In the genomic region with DNA sequence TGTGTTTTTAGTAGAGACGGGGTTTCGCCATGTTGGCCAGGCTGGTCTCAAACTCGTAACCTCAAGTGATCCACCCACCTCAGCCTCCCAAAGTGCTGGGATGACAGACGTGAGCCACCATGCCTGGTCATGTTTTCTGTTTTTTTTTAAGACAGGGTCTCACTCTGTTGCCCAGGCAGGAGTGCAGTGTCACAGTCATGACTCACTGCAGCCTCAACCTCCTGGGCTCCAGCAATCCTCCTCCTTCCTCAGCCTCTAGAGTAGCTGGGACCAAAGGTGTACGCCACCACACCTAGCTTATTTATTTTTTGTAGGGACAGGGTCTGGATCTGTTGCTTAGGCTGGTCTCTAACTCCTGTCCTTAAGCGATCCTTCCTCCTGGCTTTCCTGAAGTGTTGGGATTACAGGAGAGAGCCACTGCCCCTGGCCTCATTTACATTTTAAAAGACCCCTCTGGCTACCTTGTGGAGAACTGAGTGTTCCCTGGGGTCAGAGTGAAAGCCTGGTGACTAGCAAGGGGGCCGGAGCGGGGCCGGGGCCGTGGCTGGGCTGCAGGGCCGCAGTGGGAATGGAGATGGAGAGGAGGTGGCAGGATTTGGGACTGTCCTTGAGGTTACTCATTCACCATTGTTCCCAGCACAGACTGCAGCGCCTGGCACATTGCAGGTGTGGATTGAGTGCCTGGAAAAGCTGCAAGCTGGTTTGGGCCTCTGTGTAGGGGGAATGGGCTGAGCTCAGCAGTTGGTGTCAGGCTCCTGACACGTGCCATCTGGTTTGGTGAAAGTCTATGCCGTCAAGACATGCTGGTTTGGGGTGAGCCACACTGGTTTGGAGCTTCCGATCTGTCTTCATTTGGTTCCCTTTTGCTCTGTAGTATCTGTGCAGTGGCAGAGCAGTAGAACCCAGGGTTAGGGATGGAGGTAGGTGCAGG, we compare ENCODE assay signal across 22 cellular contexts. TPM values are rescaled to one million over a fixed set of nuclear protein-coding genes. Genes with fewer than 3 reads are reported as not detected.
DNase-seq lines count a peak whose midpoint lies in the region; ATAC-seq, FAIRE-seq and TF ChIP-seq lines count a peak whose summit lies in the region.
"Had no signal": no experiment of that assay in that cellular context is flagged by ENCODE, and none has a peak within 500 bp of the region (broad histone marks: within the 10 kb centered on the region; RNA-seq: fewer than 3 reads in every experiment).

No MANE protein-coding gene starts in this region.

- H3K27me3 ChIP-seq in HepG2 (ENCODE audit: control insufficient read depth in 1 of 2, insufficient read depth in 2 of 2, low read length in 2 of 2) (no peaks in the 10 kb centered on the region), right lobe of liver (no peaks in the 10 kb centered on the region), neural progenitor cell (no peaks in the 10 kb centered on the region), vagina (no peaks in the 10 kb centered on the region), transverse colon (no peaks in the 10 kb centered on the region)
- H3K27me3 ChIP-seq: colonic mucosa, testis had no signal

- in situ Hi-C loops in HepG2 (cut with HindIII; ENCODE audit: extremely low pct_ligation_motif_present, low pct_unique_long_range_greater_than_20kb) (no loop called here), transverse colon (cut with MboI; ENCODE audit: low pct_ligation_motif_present in 1 of 4, low pct_unique_long_range_greater_than_20kb in 1 of 4, low sequenced_read_pairs in 3 of 4) (no loop called here)

- no peak for TF ChIP-seq POLR2A in HepG2 (IDR thresholded peaks at IDR 0.05; ENCODE audit: insufficient read depth in 1 of 2, low read depth in 2 of 2, low read length in 2 of 2)
- TF ChIP-seq POLR2A in right lobe of liver (IDR thresholded peaks at IDR 0.05) = no peak
- TF ChIP-seq POLR2A in vagina (IDR thresholded peaks at IDR 0.05) = no peak
- TF ChIP-seq POLR2A in transverse colon (IDR thresholded peaks at IDR 0.05) = no peak

- peak overlapping the region in 1 of 2 donors; percentile 65 for H3K27ac Mint-ChIP-seq in effector memory CD8-positive, alpha-beta T cell
- H3K27ac Mint-ChIP-seq in neural progenitor cell = peak overlapping the region; percentile 72
- H3K27ac Mint-ChIP-seq: activated naive CD4-positive, alpha-beta T cell treated with anti-CD3 and anti-CD28 coated beads, Interleukin-2, amount 10 ng/mL, durations not matched to agents 7 days and 5 days; IgD-negative memory B cell had no signal

- H3K79me2 ChIP-seq in HepG2 (ENCODE audit: insufficient read depth, low read length) (peaks cover 15% of the 10 kb centered on the region), neural progenitor cell (ENCODE audit: low read depth) (no peaks in the 10 kb centered on the region)

- H3K36me3 ChIP-seq in HepG2 (replicated peaks in 1 of 2; ENCODE audit: control insufficient read depth in 1 of 2, insufficient read depth in 2 of 2, low read length in 2 of 2) (peaks cover 25 to 64% of the 10 kb centered on the region in 2 experiments), right lobe of liver (peaks cover 2 to 60% (median 28%) of the 10 kb centered on the region in 4 donors), neural progenitor cell (no peaks in the 10 kb centered on the region), vagina (peaks cover 1 to 63% of the 10 kb centered on the region in 2 donors), transverse colon (peaks cover 0 to 48% (median 18%) of the 10 kb centered on the region in 4 donors)

- H3K4me3 Mint-ChIP-seq in effector memory CD8-positive, alpha-beta T cell = no peak overlapping the region
- H3K4me3 Mint-ChIP-seq in neural progenitor cell = peak overlapping the region; percentile 14
- H3K4me3 Mint-ChIP-seq: activated naive CD4-positive, alpha-beta T cell treated with anti-CD3 and anti-CD28 coated beads, Interleukin-2, amount 10 ng/mL, durations not matched to agents 7 days and 5 days; CD14-positive monocyte; IgD-negative memory B cell; immature natural killer cell had no signal

- peaks cover 69% of the 10 kb centered on the region for H3K36me3 Mint-ChIP-seq in effector memory CD8-positive, alpha-beta T cell (ENCODE audit: insufficient read depth)
- peaks cover 17% of the 10 kb centered on the region for H3K36me3 Mint-ChIP-seq in neural progenitor cell
- H3K36me3 Mint-ChIP-seq: IgD-negative memory B cell had no signal

- H3K9ac ChIP-seq in HepG2 (ENCODE audit: insufficient read depth, low read depth, low read length) = no peak overlapping the region
- no peak overlapping the region for H3K9ac ChIP-seq in neural progenitor cell

- TF ChIP-seq CTCF in HepG2 (CRISPR knock-in tag; IDR thresholded peaks at IDR 0.05) = no peak
- TF ChIP-seq CTCF in right lobe of liver (IDR thresholded peaks at IDR 0.05) = no peak
- TF ChIP-seq CTCF in neural progenitor cell (IDR thresholded peaks at IDR 0.05) = no peak
- TF ChIP-seq CTCF in vagina (IDR thresholded peaks at IDR 0.05) = no peak
- no peak for TF ChIP-seq CTCF in transverse colon (IDR thresholded peaks at IDR 0.05)

- H3K4me1 ChIP-seq in HepG2 (ENCODE audit: insufficient read depth, low read length) = no peaks in the 10 kb centered on the region
- H3K4me1 ChIP-seq in right lobe of liver = peaks cover 0 to 13% (median 3%) of the 10 kb centered on the region in 4 donors
- peaks cover 6% of the 10 kb centered on the region for H3K4me1 ChIP-seq in neural progenitor cell
- H3K4me1 ChIP-seq in vagina = peaks cover 45% of the 10 kb centered on the region
- peaks cover 0 to 24% (median 18%) of the 10 kb centered on the region in 4 donors for H3K4me1 ChIP-seq in transverse colon
- H3K4me1 ChIP-seq: colonic mucosa had no signal

- H3K4me3 ChIP-seq in HepG2 (replicated peaks in 1 of 3; ENCODE audit: insufficient read depth in 1 of 3, low read depth in 2 of 3, low read length in 3 of 3) (no peak overlapping the region), right lobe of liver (no peak overlapping the region), neural progenitor cell (peak overlapping the region; percentile 1), vagina (no peak overlapping the region), transverse colon (no peak overlapping the region)
- H3K4me3 ChIP-seq: colonic mucosa, smooth muscle cell, testis had no signal

- no peaks in the 10 kb centered on the region for H4K20me1 ChIP-seq in HepG2 (ENCODE audit: insufficient read depth, low read length)
- H4K20me1 ChIP-seq in neural progenitor cell (ENCODE audit: low read depth) = peaks cover 45% of the 10 kb centered on the region

- no peaks in the 10 kb centered on the region for H3K27me3 Mint-ChIP-seq in effector memory CD8-positive, alpha-beta T cell
- H3K27me3 Mint-ChIP-seq in neural progenitor cell (ENCODE audit: insufficient read depth, low read depth) = no peaks in the 10 kb centered on the region
- H3K27me3 Mint-ChIP-seq: activated naive CD4-positive, alpha-beta T cell treated with anti-CD3 and anti-CD28 coated beads, Interleukin-2, amount 10 ng/mL, durations not matched to agents 7 days and 5 days; IgD-negative memory B cell had no signal

- TF ChIP-seq EP300 in HepG2 (IDR thresholded peaks at IDR 0.05; ENCODE audit: low read depth in 2 of 2, low read length in 2 of 2) = no peak
- TF ChIP-seq EP300 in HepG2 (CRISPR knock-in tag; IDR thresholded peaks at IDR 0.05; ENCODE audit: borderline replicate concordance) = no peak
- no peak for TF ChIP-seq EP300 in transverse colon (IDR thresholded peaks at IDR 0.05; ENCODE audit: low read depth)

- H3K9me3 ChIP-seq in HepG2 (ENCODE audit: low read length) = no peaks in the 10 kb centered on the region
- no peaks in the 10 kb centered on the region for H3K9me3 ChIP-seq in right lobe of liver
- no peaks in the 10 kb centered on the region for H3K9me3 ChIP-seq in neural progenitor cell (ENCODE audit: low read depth)
- no peaks in the 10 kb centered on the region for H3K9me3 ChIP-seq in vagina
- H3K9me3 ChIP-seq in transverse colon = no peaks in the 10 kb centered on the region
- H3K9me3 ChIP-seq: colonic mucosa, testis had no signal

- H3K4me1 Mint-ChIP-seq in effector memory CD8-positive, alpha-beta T cell (ENCODE audit: low read depth in 2 of 2) = peaks cover 9 to 12% of the 10 kb centered on the region in 2 donors
- H3K4me1 Mint-ChIP-seq in neural progenitor cell = peaks cover 12% of the 10 kb centered on the region
- H3K4me1 Mint-ChIP-seq: activated naive CD4-positive, alpha-beta T cell treated with anti-CD3 and anti-CD28 coated beads, Interleukin-2, amount 10 ng/mL, durations not matched to agents 7 days and 5 days; CD14-positive monocyte had no signal

- ATAC-seq in HepG2 (no peak; the same call in 2 of the 3 replicates), right lobe of liver (no peak), HG02798 (IDR thresholded peaks at IDR 0.05; ENCODE audit: poor library complexity, unreplicated experiment) (no peak)
- ATAC-seq in effector memory CD8-positive, alpha-beta T cell (replicated peaks) = peak; percentile 33

- FAIRE-seq in HepG2 (lab: Jason Lieb, UNC) = no peak
- FAIRE-seq: A204.1 had no signal

- peaks cover 20% of the 10 kb centered on the region for H3F3A ChIP-seq in neural progenitor cell (ENCODE audit: low read depth)

- no peak for TF ChIP-seq RAD21 in HepG2 (CRISPR knock-in tag; IDR thresholded peaks at IDR 0.05)

- CTCF ChIA-PET in HepG2 (lab: Yijun Ruan, JAX; ENCODE audit: low intra/inter-chr PET ratio, low total read pairs) = no interaction called here

- no TSS peak for BruUV-seq in HepG2 (replicated peaks; lab: Mats Ljungman, UMichigan)

- POLR2A ChIA-PET in HepG2 (lab: Yijun Ruan, JAX) = no interaction called here

- no peak overlapping the region for H3K4me2 ChIP-seq in HepG2 (ENCODE audit: low read depth, low read length)
- H3K4me2 ChIP-seq in neural progenitor cell = peak overlapping the region; percentile 51
- H3K4me2 ChIP-seq: smooth muscle cell had no signal

- no peak overlapping the region for H2AFZ ChIP-seq in HepG2 (ENCODE audit: low read length)
- no peak overlapping the region for H2AFZ ChIP-seq in neural progenitor cell (replicated peaks)

- 97% methylated on average over 15 of the region's 15 CpGs for WGBS in HepG2 (ENCODE audit: low lambda C conversion rate)
- 72% methylated on average over 9 of the region's 15 CpGs for WGBS in right lobe of liver (ENCODE audit: insufficient coverage, low coverage, low lambda C conversion rate, missing lambda C conversion rate)
- WGBS in transverse colon (ENCODE audit: low coverage in 1 of 2), 2 donors = 84% methylated on average over 15 of the region's 15 CpGs; no CpG with 5 or more reads in 1 of the 2 donors

- no peaks in the 10 kb centered on the region for H3K9me3 Mint-ChIP-seq in effector memory CD8-positive, alpha-beta T cell
- no peaks in the 10 kb centered on the region for H3K9me3 Mint-ChIP-seq in neural progenitor cell
- H3K9me3 Mint-ChIP-seq: activated naive CD4-positive, alpha-beta T cell treated with anti-CD3 and anti-CD28 coated beads, Interleukin-2, amount 10 ng/mL, durations not matched to agents 7 days and 5 days; CD14-positive monocyte; IgD-negative memory B cell; immature natural killer cell had no signal

- intact Hi-C loops in HepG2 (cut with micrococcal nuclease; ENCODE audit: unreplicated experiment) (no loop called here), right lobe of liver (cut with DNase I) (no loop called here), vagina (cut with DNase I) (no loop called here), transverse colon (cut with DNase I; ENCODE audit: low total_unique reads) (no loop called here)

- no peak overlapping the region for H3K27ac ChIP-seq in HepG2 (ENCODE audit: extremely low read length, insufficient read depth, low read length)
- no peak overlapping the region for H3K27ac ChIP-seq in right lobe of liver
- no peak overlapping the region for H3K27ac ChIP-seq in neural progenitor cell
- H3K27ac ChIP-seq in vagina = peak overlapping the region; percentile 36
- H3K27ac ChIP-seq in transverse colon = no peak overlapping the region
- H3K27ac ChIP-seq: colonic mucosa had no signal

- DNase-seq in HepG2 (ENCODE audit: low spot score) = no peak
- no peak for DNase-seq in right lobe of liver
- no peak for DNase-seq in effector memory CD8-positive, alpha-beta T cell
- DNase-seq in neural progenitor cell (ENCODE audit: low spot score) = peak; percentile 81
- no peak for DNase-seq in vagina (ENCODE audit: extremely low spot score in 2 of 2)
- DNase-seq in occipital lobe (lab: John Stamatoyannopoulos, UW) = no peak
- DNase-seq in transverse colon = no peak
- DNase-seq: activated CD4-positive, alpha-beta T cell treated with anti-CD3 and anti-CD28 coated beads, Interleukin-2, amount 50 U/mL, for 48 hours; activated naive CD4-positive, alpha-beta T cell treated with anti-CD3 and anti-CD28 coated beads, Interleukin-2, amount 10 ng/mL, durations not matched to agents 7 days and 5 days; colonic mucosa; erythroblast; immature natural killer cell; MM.1S; NCI-H1694 treated with DMSO at 0.1 percent for 48 hours; NCI-H446; stimulated activated CD4-positive, alpha-beta T cell treated with anti-CD3 and anti-CD28 coated beads, Interleukin-4, amount 100 ng/mL, for 4 hours; testis had no signal

RNA-seq across cellular contexts. Expression of a gene that starts 18.1 kb away (rescaled TPM):
- total RNA-seq in HepG2 (2016; rRNA removed; fragmentation: Illumina TruSeq; extraction: Trizol) = 22.5 and 26.5 TPM in 2 replicates
- 13.8 and 16.3 TPM in 2 replicates for total RNA-seq in HepG2 (2016; cell fraction: cytosol; rRNA removed; fragmentation: Illumina TruSeq; extraction: Trizol; ENCODE audit: low read depth)
- total RNA-seq in HepG2 (2016; cell fraction: insoluble cytoplasmic fraction; rRNA removed; fragmentation: Illumina TruSeq; extraction: Trizol) = 16.0 and 25.9 TPM in 2 replicates
- 31.1 and 32.8 TPM in 2 replicates for total RNA-seq in HepG2 (2016; cell fraction: membrane; rRNA removed; fragmentation: Illumina TruSeq; extraction: Trizol)
- total RNA-seq in HepG2 (2016; cell fraction: nucleus; rRNA removed; fragmentation: Illumina TruSeq; extraction: Trizol) = 17.0 and 22.2 TPM in 2 replicates
- polyA plus RNA-seq in HepG2 (2011; rRNA removed) = 12.4 and 14.0 TPM in 2 replicates
- polyA plus RNA-seq in HepG2 (2011; cell fraction: cytosol; rRNA removed) = 10.2 and 11.2 TPM in 2 replicates
- polyA plus RNA-seq in HepG2 (2011; cell fraction: nucleus; rRNA removed) = 22.9 and 26.6 TPM in 2 replicates
- polyA plus RNA-seq in HepG2 (2012) = 13.4 and 18.1 TPM in 2 replicates
- 16.7 and 20.1 TPM in 2 replicates for polyA plus RNA-seq in HepG2 (2016; cell fraction: cytosol; fragmentation: Illumina TruSeq; extraction: Trizol; ENCODE audit: low read depth)
- 22.9 and 33.7 TPM in 2 replicates for polyA plus RNA-seq in HepG2 (2016; cell fraction: insoluble cytoplasmic fraction; fragmentation: Illumina TruSeq; extraction: Trizol; ENCODE audit: low read depth)
- polyA plus RNA-seq in HepG2 (2016; cell fraction: membrane; fragmentation: Illumina TruSeq; extraction: Trizol; ENCODE audit: low read depth) = 35.7 and 39.3 TPM in 2 replicates
- polyA plus RNA-seq in HepG2 (2016; cell fraction: nucleus; fragmentation: Illumina TruSeq; extraction: Trizol; ENCODE audit: insufficient read depth, low read depth) = 49.9 and 50.4 TPM in 2 replicates
- polyA minus RNA-seq in HepG2 (2011; rRNA and poly(A)+ RNA removed; ENCODE audit: low replicate concordance) = 6.8 and 27.9 TPM in 2 replicates
- polyA minus RNA-seq in HepG2 (2011; cell fraction: cytosol; rRNA and poly(A)+ RNA removed) = 7.7 and 7.9 TPM in 2 replicates
- 14.9 and 17.4 TPM in 2 replicates for polyA minus RNA-seq in HepG2 (2011; cell fraction: nucleus; rRNA and poly(A)+ RNA removed)
- 10 to 100 TPM; 13.1 to 17.6 (median 13.7) TPM for total RNA-seq in right lobe of liver
- 28.7 and 46.5 TPM in 2 replicates for total RNA-seq in neural progenitor cell (ENCODE audit: low replicate concordance)
- 42.2 TPM for total RNA-seq in vagina
- total RNA-seq in occipital lobe = 31.5 TPM
- total RNA-seq in transverse colon = 10 to 100 TPM; 32.9 to 43.8 (median 34.4) TPM

RNA-seq across cellular contexts. Expression of a gene that starts 34.5 kb away (rescaled TPM):
- total RNA-seq in HepG2 (2016; rRNA removed; fragmentation: Illumina TruSeq; extraction: Trizol) (8.1 and 9.1 TPM in 2 replicates), right lobe of liver (1 to 10 TPM; 1.6 to 2.7 (median 1.8) TPM), neural progenitor cell (ENCODE audit: low replicate concordance) (1.1 TPM in 2 replicates), vagina (9.6 TPM), occipital lobe (0.78 TPM), transverse colon (1 to 10 TPM in 3 of 4 donors, under 1 TPM in 1; 0.60 to 2.7 (median 1.4) TPM)
- 2.4 and 2.8 TPM in 2 replicates for total RNA-seq in HepG2 (2016; cell fraction: cytosol; rRNA removed; fragmentation: Illumina TruSeq; extraction: Trizol; ENCODE audit: low read depth)
- 7.8 and 8.7 TPM in 2 replicates for total RNA-seq in HepG2 (2016; cell fraction: insoluble cytoplasmic fraction; rRNA removed; fragmentation: Illumina TruSeq; extraction: Trizol)
- 8.4 and 9.7 TPM in 2 replicates for total RNA-seq in HepG2 (2016; cell fraction: membrane; rRNA removed; fragmentation: Illumina TruSeq; extraction: Trizol)
- total RNA-seq in HepG2 (2016; cell fraction: nucleus; rRNA removed; fragmentation: Illumina TruSeq; extraction: Trizol) = 2.3 and 3.4 TPM in 2 replicates
- 2.5 and 2.7 TPM in 2 replicates for polyA plus RNA-seq in HepG2 (2011; rRNA removed)
- 2.2 and 2.3 TPM in 2 replicates for polyA plus RNA-seq in HepG2 (2011; cell fraction: cytosol; rRNA removed)
- polyA plus RNA-seq in HepG2 (2011; cell fraction: nucleus; rRNA removed) = 0.81 and 0.84 TPM in 2 replicates
- 2.4 and 2.8 TPM in 2 replicates for polyA plus RNA-seq in HepG2 (2012)
- polyA plus RNA-seq in HepG2 (2016; cell fraction: cytosol; fragmentation: Illumina TruSeq; extraction: Trizol; ENCODE audit: low read depth) = 3.3 and 3.6 TPM in 2 replicates
- polyA plus RNA-seq in HepG2 (2016; cell fraction: insoluble cytoplasmic fraction; fragmentation: Illumina TruSeq; extraction: Trizol; ENCODE audit: low read depth) = 11.4 and 12.2 TPM in 2 replicates
- polyA plus RNA-seq in HepG2 (2016; cell fraction: membrane; fragmentation: Illumina TruSeq; extraction: Trizol; ENCODE audit: low read depth) = 9.2 and 9.9 TPM in 2 replicates
- polyA plus RNA-seq in HepG2 (2016; cell fraction: nucleus; fragmentation: Illumina TruSeq; extraction: Trizol; ENCODE audit: insufficient read depth, low read depth) = 5.3 and 6.0 TPM in 2 replicates
- 1.0 and 1.6 TPM in 2 replicates for polyA minus RNA-seq in HepG2 (2011; rRNA and poly(A)+ RNA removed; ENCODE audit: low replicate concordance)
- polyA minus RNA-seq in HepG2 (2011; cell fraction: cytosol; rRNA and poly(A)+ RNA removed) = 0.88 and 1.4 TPM in 2 replicates
- 0.77 and 0.99 TPM in 2 replicates for polyA minus RNA-seq in HepG2 (2011; cell fraction: nucleus; rRNA and poly(A)+ RNA removed)

RNA-seq across cellular contexts. Expression of a gene that starts 37.4 kb away (rescaled TPM):
- total RNA-seq in HepG2 (2016; rRNA removed; fragmentation: Illumina TruSeq; extraction: Trizol) (40.2 and 69.6 TPM in 2 replicates), right lobe of liver (10 to 100 TPM; 11.5 to 15.7 (median 13.2) TPM), neural progenitor cell (ENCODE audit: low replicate concordance) (43.9 and 81.6 TPM in 2 replicates), vagina (15.0 TPM), occipital lobe (48.4 TPM), transverse colon (10 to 100 TPM; 14.6 to 26.9 (median 23.8) TPM)
- 5.9 and 8.0 TPM in 2 replicates for total RNA-seq in HepG2 (2016; cell fraction: cytosol; rRNA removed; fragmentation: Illumina TruSeq; extraction: Trizol; ENCODE audit: low read depth)
- 38.7 and 67.2 TPM in 2 replicates for total RNA-seq in HepG2 (2016; cell fraction: insoluble cytoplasmic fraction; rRNA removed; fragmentation: Illumina TruSeq; extraction: Trizol)
- total RNA-seq in HepG2 (2016; cell fraction: membrane; rRNA removed; fragmentation: Illumina TruSeq; extraction: Trizol) = 14.1 and 16.7 TPM in 2 replicates
- total RNA-seq in HepG2 (2016; cell fraction: nucleus; rRNA removed; fragmentation: Illumina TruSeq; extraction: Trizol) = 29.6 and 33.9 TPM in 2 replicates
- 8.7 and 10.9 TPM in 2 replicates for polyA plus RNA-seq in HepG2 (2011; rRNA removed)
- polyA plus RNA-seq in HepG2 (2011; cell fraction: cytosol; rRNA removed) = 4.5 and 6.6 TPM in 2 replicates
- 7.7 and 8.7 TPM in 2 replicates for polyA plus RNA-seq in HepG2 (2011; cell fraction: nucleus; rRNA removed)
- 12.0 and 12.8 TPM in 2 replicates for polyA plus RNA-seq in HepG2 (2012)
- polyA plus RNA-seq in HepG2 (2016; cell fraction: cytosol; fragmentation: Illumina TruSeq; extraction: Trizol; ENCODE audit: low read depth) = 0.65 and 0.78 TPM in 2 replicates
- 22.2 and 22.3 TPM in 2 replicates for polyA plus RNA-seq in HepG2 (2016; cell fraction: insoluble cytoplasmic fraction; fragmentation: Illumina TruSeq; extraction: Trizol; ENCODE audit: low read depth)
- 2.0 and 2.5 TPM in 2 replicates for polyA plus RNA-seq in HepG2 (2016; cell fraction: membrane; fragmentation: Illumina TruSeq; extraction: Trizol; ENCODE audit: low read depth)
- polyA plus RNA-seq in HepG2 (2016; cell fraction: nucleus; fragmentation: Illumina TruSeq; extraction: Trizol; ENCODE audit: insufficient read depth, low read depth) = 20.8 and 22.6 TPM in 2 replicates
- polyA minus RNA-seq in HepG2 (2011; rRNA and poly(A)+ RNA removed; ENCODE audit: low replicate concordance) = 14.7 and 18.6 TPM in 2 replicates
- polyA minus RNA-seq in HepG2 (2011; cell fraction: cytosol; rRNA and poly(A)+ RNA removed) = 20.0 and 21.5 TPM in 2 replicates
- 22.9 and 23.6 TPM in 2 replicates for polyA minus RNA-seq in HepG2 (2011; cell fraction: nucleus; rRNA and poly(A)+ RNA removed)

RNA-seq across cellular contexts. Expression of a gene that starts 55.9 kb away (rescaled TPM):
- total RNA-seq in HepG2 (2016; rRNA removed; fragmentation: Illumina TruSeq; extraction: Trizol) = 21.9 and 22.6 TPM in 2 replicates
- 7.0 and 8.3 TPM in 2 replicates for total RNA-seq in HepG2 (2016; cell fraction: cytosol; rRNA removed; fragmentation: Illumina TruSeq; extraction: Trizol; ENCODE audit: low read depth)
- total RNA-seq in HepG2 (2016; cell fraction: insoluble cytoplasmic fraction; rRNA removed; fragmentation: Illumina TruSeq; extraction: Trizol) = 18.1 and 21.0 TPM in 2 replicates
- 9.9 and 11.2 TPM in 2 replicates for total RNA-seq in HepG2 (2016; cell fraction: membrane; rRNA removed; fragmentation: Illumina TruSeq; extraction: Trizol)
- 11.3 and 17.7 TPM in 2 replicates for total RNA-seq in HepG2 (2016; cell fraction: nucleus; rRNA removed; fragmentation: Illumina TruSeq; extraction: Trizol)
- 11.3 and 11.9 TPM in 2 replicates for polyA plus RNA-seq in HepG2 (2011; rRNA removed)
- polyA plus RNA-seq in HepG2 (2011; cell fraction: cytosol; rRNA removed) = 8.2 and 8.4 TPM in 2 replicates
- 12.3 and 17.8 TPM in 2 replicates for polyA plus RNA-seq in HepG2 (2011; cell fraction: nucleus; rRNA removed)
- 14.7 and 17.5 TPM in 2 replicates for polyA plus RNA-seq in HepG2 (2012)
- polyA plus RNA-seq in HepG2 (2016; cell fraction: cytosol; fragmentation: Illumina TruSeq; extraction: Trizol; ENCODE audit: low read depth) = 6.3 and 6.7 TPM in 2 replicates
- 27.9 and 29.1 TPM in 2 replicates for polyA plus RNA-seq in HepG2 (2016; cell fraction: insoluble cytoplasmic fraction; fragmentation: Illumina TruSeq; extraction: Trizol; ENCODE audit: low read depth)
- 7.2 and 7.8 TPM in 2 replicates for polyA plus RNA-seq in HepG2 (2016; cell fraction: membrane; fragmentation: Illumina TruSeq; extraction: Trizol; ENCODE audit: low read depth)
- polyA plus RNA-seq in HepG2 (2016; cell fraction: nucleus; fragmentation: Illumina TruSeq; extraction: Trizol; ENCODE audit: insufficient read depth, low read depth) = 33.3 and 34.6 TPM in 2 replicates
- polyA minus RNA-seq in HepG2 (2011; rRNA and poly(A)+ RNA removed; ENCODE audit: low replicate concordance) = 9.0 and 11.4 TPM in 2 replicates
- polyA minus RNA-seq in HepG2 (2011; cell fraction: cytosol; rRNA and poly(A)+ RNA removed) = 6.2 and 7.6 TPM in 2 replicates
- polyA minus RNA-seq in HepG2 (2011; cell fraction: nucleus; rRNA and poly(A)+ RNA removed) = 14.2 and 18.2 TPM in 2 replicates
- 10 to 100 TPM in 1 of 6 experiments, 1 to 10 TPM in 5; 7.8 to 10.3 (median 9.5) TPM for total RNA-seq in right lobe of liver
- total RNA-seq in neural progenitor cell (ENCODE audit: low replicate concordance) = 12.6 and 30.3 TPM in 2 replicates
- 16.9 TPM for total RNA-seq in vagina
- 25.4 TPM for total RNA-seq in occipital lobe
- 10 to 100 TPM in 3 of 4 donors, 1 to 10 TPM in 1; 8.6 to 30.0 (median 25.7) TPM for total RNA-seq in transverse colon
